23 cellular contexts compared by ENCODE assay signal in the genomic region with DNA sequence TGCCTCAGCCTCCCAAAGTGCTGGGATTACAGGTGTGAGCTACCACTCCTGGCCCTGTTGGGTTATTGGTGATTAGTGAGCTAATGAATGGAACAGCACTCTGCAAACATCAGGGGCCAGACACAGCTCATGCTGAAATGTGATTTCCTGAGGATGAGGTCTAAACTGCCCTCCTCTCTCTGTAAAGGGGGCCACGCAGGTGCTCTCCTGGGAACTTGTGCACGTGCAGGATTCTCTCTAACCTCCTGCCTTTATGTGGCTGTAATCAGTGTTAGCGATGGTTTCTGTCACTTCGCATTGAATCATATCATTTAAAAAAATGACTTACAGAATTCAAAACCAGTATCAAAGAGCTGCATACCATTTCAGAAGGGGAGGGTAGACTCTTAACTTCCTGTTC. TPM values are rescaled to one million over a fixed set of nuclear protein-coding genes. Genes with fewer than 3 reads are reported as not detected.
A peak's percentile ranks its signal among the peaks of the same experiment; 100 is the strongest.
DNase-seq lines count a peak whose midpoint lies in the region; ATAC-seq, FAIRE-seq and TF ChIP-seq lines count a peak whose summit lies in the region.
"Had no signal": no experiment of that assay in that cellular context is flagged by ENCODE, and none has a peak within 500 bp of the region (broad histone marks: within the 10 kb centered on the region; RNA-seq: fewer than 3 reads in every experiment).

No MANE protein-coding gene starts in this region.

- H3K27ac ChIP-seq in keratinocyte (ENCODE audit: control insufficient read depth, insufficient read depth, low read length) (no peak overlapping the region), suprapubic skin (peak overlapping the region; percentile 69)

- no peak for TF ChIP-seq CTCF in Caco-2 (IDR thresholded peaks at IDR 0.05; ENCODE audit: insufficient read depth in 1 of 2, low read depth in 1 of 2, low read length in 1 of 2, severe bottlenecking in 1 of 2, unreplicated experiment in 1 of 2)
- TF ChIP-seq CTCF in keratinocyte (optimal IDR thresholded peaks at IDR 0.05 in 1 of 3, IDR thresholded peaks at IDR 0.05 in 1 of 3, conservative IDR thresholded peaks at IDR 0.05 in 1 of 3; ENCODE audit: extremely low read depth in 1 of 3, insufficient read depth in 2 of 3, low read length in 3 of 3) = no peak
- no peak for TF ChIP-seq CTCF in suprapubic skin (IDR thresholded peaks at IDR 0.05)

- intact Hi-C loops in Caco-2 (cut with micrococcal nuclease; ENCODE audit: unreplicated experiment) = no loop called here

- H3K9me1 ChIP-seq in keratinocyte (ENCODE audit: control insufficient read depth, extremely low read depth, insufficient read depth, low read length) = no peaks in the 10 kb centered on the region

- TF ChIP-seq POLR2A in suprapubic skin (IDR thresholded peaks at IDR 0.05) = no peak

- H3K27me3 Mint-ChIP-seq in Caco-2 (ENCODE audit: insufficient read depth, unreplicated experiment) = no peaks in the 10 kb centered on the region

- CTCF ChIA-PET in Caco-2 (lab: Charles Lee) = no interaction called here

- H3K9ac ChIP-seq in keratinocyte (ENCODE audit: control insufficient read depth, extremely low read depth, insufficient read depth, low read length) = no peak overlapping the region

- H3K4me1 ChIP-seq in Caco-2 = peaks cover 13% of the 10 kb centered on the region
- H3K4me1 ChIP-seq in keratinocyte (ENCODE audit: control insufficient read depth, extremely low read depth, insufficient read depth, low read length) = peaks cover 43% of the 10 kb centered on the region
- H3K4me1 ChIP-seq in suprapubic skin = peaks cover 72% of the 10 kb centered on the region

- peak overlapping the region; percentile 84 for H3K27ac Mint-ChIP-seq in Caco-2 (ENCODE audit: unreplicated experiment)
- H3K27ac Mint-ChIP-seq: CD14-positive monocyte had no signal

- dilution Hi-C loops in keratinocyte (cut with MboI; ENCODE audit: extremely low pct_ligation_motif_present, low sequenced_read_pairs) = no loop called here

- H3K9me3 ChIP-seq in Caco-2 (no peaks in the 10 kb centered on the region), keratinocyte (ENCODE audit: control insufficient read depth, low read depth, low read length) (no peaks in the 10 kb centered on the region), suprapubic skin (no peaks in the 10 kb centered on the region)

- H3K4me3 Mint-ChIP-seq in Caco-2 (ENCODE audit: unreplicated experiment) = no peak overlapping the region
- H3K4me3 Mint-ChIP-seq: CD14-positive monocyte had no signal

- DNase-seq in Caco-2 (no peak), keratinocyte (ENCODE audit: low read depth, low spot score) (no peak), suprapubic skin (ENCODE audit: low spot score in 2 of 2) (no peak), NCI-H2029 (lab: John Stamatoyannopoulos, UW) (no peak), NCI-H2081 treated with DMSO at 0.1 percent for 48 hours (lab: John Stamatoyannopoulos, UW) (no peak)
- DNase-seq in Jurkat, Clone E6-1 (ENCODE audit: low read depth, low spot score) = peak; percentile 89
- DNase-seq: ACHN, EL, Karpas-422, MM.1S, NCI-H1092 treated with DMSO at 0.1 percent for 48 hours, NCI-H146, NCI-H2081, NCI-H748 treated with DMSO at 0.1 percent for 48 hours, OCI-M1, Right ventricle myocardium superior, SW 1271 had no signal

- WGBS in suprapubic skin = 70% methylated on average over 4 of the region's 4 CpGs

- peaks cover 6% of the 10 kb centered on the region for H3K4me1 Mint-ChIP-seq in Caco-2 (ENCODE audit: low read depth, unreplicated experiment)

- peaks cover 16% of the 10 kb centered on the region for H3K36me3 Mint-ChIP-seq in Caco-2 (ENCODE audit: insufficient read depth, unreplicated experiment)

- peak overlapping the region; percentile 99 for H3K4me2 ChIP-seq in keratinocyte (ENCODE audit: control insufficient read depth, extremely low read depth, insufficient read depth, low read depth, low read length)

- no peak overlapping the region for H2AFZ ChIP-seq in keratinocyte (ENCODE audit: control insufficient read depth, low read length)

- no peaks in the 10 kb centered on the region for H3K27me3 ChIP-seq in Caco-2 (replicated peaks; ENCODE audit: control insufficient read depth, insufficient read depth, low read length)
- no peaks in the 10 kb centered on the region for H3K27me3 ChIP-seq in keratinocyte (ENCODE audit: control insufficient read depth, extremely low read depth, insufficient read depth, low read length)
- H3K27me3 ChIP-seq in suprapubic skin = no peaks in the 10 kb centered on the region

- POLR2A ChIA-PET in Caco-2 (lab: Charles Lee) = no interaction called here

- no peak for ATAC-seq in GM18907 (IDR thresholded peaks at IDR 0.05; ENCODE audit: unreplicated experiment)

- BruUV-seq in Caco-2 (replicated peaks; lab: Mats Ljungman, UMichigan) = no TSS peak

- H3K36me3 ChIP-seq in Caco-2 (ENCODE audit: control insufficient read depth, insufficient read depth, low read length) = no peaks in the 10 kb centered on the region
- H3K36me3 ChIP-seq in keratinocyte (ENCODE audit: control insufficient read depth in 2 of 2, extremely low read depth in 1 of 2, insufficient read depth in 2 of 2, low read length in 2 of 2) = peaks cover 0 to 3% of the 10 kb centered on the region in 2 experiments
- peaks cover 3% of the 10 kb centered on the region for H3K36me3 ChIP-seq in suprapubic skin

- H3K79me2 ChIP-seq in keratinocyte (ENCODE audit: control insufficient read depth, insufficient read depth, low read length) = peaks cover 31% of the 10 kb centered on the region

- FAIRE-seq in keratinocyte (lab: Jason Lieb, UNC) = no peak
- FAIRE-seq: GM12891, H54 had no signal

- H3K9me3 Mint-ChIP-seq in Caco-2 (ENCODE audit: unreplicated experiment) = no peaks in the 10 kb centered on the region

- H4K20me1 ChIP-seq in keratinocyte (ENCODE audit: control insufficient read depth, extremely low read depth, insufficient read depth, low read length) = no peaks in the 10 kb centered on the region

- H3K4me3 ChIP-seq in Caco-2 (ENCODE audit: low read depth, low read length) = no peak overlapping the region
- H3K4me3 ChIP-seq in Jurkat, Clone E6-1 (ENCODE audit: low read length) = peak overlapping the region; percentile 20
- no peak overlapping the region for H3K4me3 ChIP-seq in keratinocyte (ENCODE audit: control insufficient read depth in 2 of 3, extremely low read depth in 1 of 3, insufficient read depth in 2 of 3, low read depth in 1 of 3, low read length in 3 of 3)
- H3K4me3 ChIP-seq in suprapubic skin = no peak overlapping the region

- TF ChIP-seq EP300 in suprapubic skin (IDR thresholded peaks at IDR 0.05) = no peak

RNA-seq across cellular contexts. Expression of gene GPR157, which starts 3.6 kb away (rescaled TPM):
- total RNA-seq in Caco-2 (2022) = 14.0 and 17.2 TPM in 2 replicates
- polyA plus RNA-seq in Jurkat, Clone E6-1 (2012; ENCODE audit: insufficient read depth, insufficient read length) = 2.2 TPM
- polyA plus RNA-seq in keratinocyte = 4.4 to 6.5 TPM (median 6.1 TPM) in 3 replicates
- 6.1 TPM for polyA plus RNA-seq in keratinocyte (2011; ENCODE audit: low read depth)
- polyA plus RNA-seq in keratinocyte (2011; cell fraction: cytosol; rRNA removed) = 3.5 and 3.6 TPM in 2 replicates
- 8.9 and 9.9 TPM in 2 replicates for polyA plus RNA-seq in keratinocyte (2011; cell fraction: nucleus; rRNA removed)
- 11.2 and 16.4 TPM in 2 replicates for polyA plus RNA-seq in keratinocyte (2012; ENCODE audit: low replicate concordance)
- 6.5 to 11.5 TPM (median 11.1 TPM) in 3 replicates for polyA minus RNA-seq in keratinocyte
- polyA minus RNA-seq in keratinocyte (2011; cell fraction: cytosol; rRNA and poly(A)+ RNA removed) = 32.4 TPM
- 12.2 and 52.3 TPM in 2 replicates for polyA minus RNA-seq in keratinocyte (2011; cell fraction: nucleus; rRNA and poly(A)+ RNA removed)
- 10 to 100 TPM; 38.9 to 62.8 (median 44.2) TPM for total RNA-seq in suprapubic skin

RNA-seq across cellular contexts. Expression of gene SLC2A5, which starts 55.9 kb away (rescaled TPM):
- total RNA-seq in Caco-2 (2022) (0.70 and 1.1 TPM in 2 replicates), suprapubic skin (1 to 10 TPM; 3.3 to 6.5 (median 3.8) TPM)
- polyA plus RNA-seq in Jurkat, Clone E6-1 (2012; ENCODE audit: insufficient read depth, insufficient read length) = not detected
- 0.16 to 1.1 TPM (median 0.77 TPM) in 3 replicates for polyA plus RNA-seq in keratinocyte
- not detected for polyA plus RNA-seq in keratinocyte (2011; ENCODE audit: low read depth)
- polyA plus RNA-seq in keratinocyte (2011; cell fraction: cytosol; rRNA removed) = 0.06 and 0.22 TPM in 2 replicates
- polyA plus RNA-seq in keratinocyte (2011; cell fraction: nucleus; rRNA removed) = 1.2 and 1.9 TPM in 2 replicates
- polyA plus RNA-seq in keratinocyte (2012; ENCODE audit: low replicate concordance) = 0.18 and 0.36 TPM in 2 replicates
- 0.66 to 1.8 TPM in 2 of 3 replicates, not detected in the other for polyA minus RNA-seq in keratinocyte
- polyA minus RNA-seq in keratinocyte (2011; cell fraction: cytosol; rRNA and poly(A)+ RNA removed) = 2.1 TPM
- polyA minus RNA-seq in keratinocyte (2011; cell fraction: nucleus; rRNA and poly(A)+ RNA removed) = 0.84 and 1.8 TPM in 2 replicates
- total RNA-seq: HT-29, NCI-H460 had no signal
